In the genomic region with DNA sequence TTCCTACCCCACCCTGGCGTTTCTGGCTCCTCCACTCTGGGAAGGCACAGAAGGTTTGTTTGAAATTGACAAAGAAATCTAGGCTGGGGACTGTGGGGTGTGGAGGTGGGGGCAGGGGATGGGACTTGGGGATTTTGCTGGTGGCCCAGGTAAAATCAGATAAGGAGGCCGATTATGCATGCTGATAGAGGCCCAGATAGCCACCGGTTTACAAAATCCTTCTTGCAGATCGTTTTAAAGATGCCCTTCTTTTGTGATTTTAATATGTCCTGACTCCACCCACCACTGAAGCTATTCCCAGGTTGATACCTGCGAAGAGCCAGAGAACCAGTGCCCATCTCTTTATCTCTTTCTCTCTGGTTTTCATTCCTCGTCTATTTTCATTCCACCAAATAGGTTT, we compare ENCODE assay signal across 1 cellular context.
TF ChIP-seq lines count a peak whose summit lies in the region.

No MANE protein-coding gene starts in this region.

TF ChIP-seq in GM23338, 12 proteins besides CTCF, POLR2A, EP300 and RAD21:
- TF ChIP-seq ZNF462 (CRISPR knock-in tag; IDR thresholded peaks at IDR 0.05) (no peak), REST (IDR thresholded peaks at IDR 0.05; ENCODE audit: unreplicated experiment) (no peak)
